ENCODE assay signal across 9 cellular contexts in genomic region chr4:140103676-140104075, GRCh38. TPM values are rescaled to one million over a fixed set of nuclear protein-coding genes. Genes with fewer than 3 reads are reported as not detected.
A peak's percentile ranks its signal among the peaks of the same experiment; 100 is the strongest.
DNase-seq lines count a peak whose midpoint lies in the region; ATAC-seq and TF ChIP-seq lines count a peak whose summit lies in the region.
"Had no signal": no experiment of that assay in that cellular context is flagged by ENCODE, and none has a peak within 500 bp of the region (broad histone marks: within the 10 kb centered on the region; RNA-seq: fewer than 3 reads in every experiment).

No MANE protein-coding gene starts in this region.

- peak; percentile 94 for ATAC-seq in GM18858 (IDR thresholded peaks at IDR 0.05; ENCODE audit: unreplicated experiment)
- ATAC-seq in HG02840 (IDR thresholded peaks at IDR 0.05; ENCODE audit: low FRiP score, unreplicated experiment), result peak; percentile 87
- ATAC-seq in PC-3, result peak; percentile 59

- DNase-seq in PC-3 (peak; percentile 60), dermis blood vessel endothelial cell (peak; percentile 61), NCI-H2196 treated with DMSO at 0.1 percent for 48 hours (lab: John Stamatoyannopoulos, UW; ENCODE audit: unreplicated experiment) (no peak), D341Med (ENCODE audit: low spot score) (no peak), transverse colon (no peak), superior temporal gyrus (ENCODE audit: extremely low spot score) (no peak)

- in situ Hi-C loops in transverse colon (cut with MboI; ENCODE audit: low pct_ligation_motif_present in 1 of 4, low pct_unique_long_range_greater_than_20kb in 1 of 4, low sequenced_read_pairs in 3 of 4), result no loop called here

- no peak for TF ChIP-seq EP300 in transverse colon (IDR thresholded peaks at IDR 0.05; ENCODE audit: low read depth)

- CTCF ChIA-PET in PC-3 (lab: Charles Lee), result no interaction called here

- no peaks in the 10 kb centered on the region for H3K9me2 ChIP-seq in PC-3 (replicated peaks; ENCODE audit: low read length)

- H3K9ac ChIP-seq in PC-3 (ENCODE audit: low read length), result peak overlapping the region; percentile 61

- no peak for TF ChIP-seq CTCF in PC-3 (conservative IDR thresholded peaks at IDR 0.05; ENCODE audit: low read depth, low read length)
- no peak for TF ChIP-seq CTCF in transverse colon (IDR thresholded peaks at IDR 0.05)

- no TSS peak for BruUV-seq in PC-3 (replicated peaks; lab: Mats Ljungman, UMichigan)

- peak overlapping the region; percentile 89 for H3K27ac ChIP-seq in PC-3 (ENCODE audit: low read length)
- no peak overlapping the region for H3K27ac ChIP-seq in transverse colon
- H3K27ac ChIP-seq: thoracic aorta had no signal

- H3K9me3 ChIP-seq in PC-3 (ENCODE audit: low read length) (no peaks in the 10 kb centered on the region), transverse colon (no peaks in the 10 kb centered on the region)
- H3K9me3 ChIP-seq: thoracic aorta had no signal

- H3K4me2 ChIP-seq in PC-3 (ENCODE audit: low read length), result peak overlapping the region; percentile 50

- intact Hi-C loops in PC-3 (cut with micrococcal nuclease), result no loop called here
- intact Hi-C loops in transverse colon (cut with DNase I; ENCODE audit: low total_unique reads), result no loop called here

- H3F3A ChIP-seq in PC-3 (ENCODE audit: low read length, unreplicated experiment), result no peaks in the 10 kb centered on the region

- POLR2A ChIA-PET in PC-3 (lab: Charles Lee; ENCODE audit: unreplicated experiment), result no interaction called here

- no peaks in the 10 kb centered on the region for H3K79me2 ChIP-seq in PC-3 (ENCODE audit: low read length)

- WGBS in transverse colon (ENCODE audit: low coverage in 1 of 2), 2 donors, result 70 to 76% methylated on average over 3 of the region's 3 CpGs

- H3K4me1 ChIP-seq in PC-3 (ENCODE audit: insufficient read depth, low read length) (peaks cover 48% of the 10 kb centered on the region), transverse colon (peaks cover 0 to 17% (median 9%) of the 10 kb centered on the region in 4 donors)

- H3K27me3 ChIP-seq in PC-3 (ENCODE audit: low read length) (no peaks in the 10 kb centered on the region), transverse colon (no peaks in the 10 kb centered on the region)

- no peaks in the 10 kb centered on the region for H3K36me3 ChIP-seq in PC-3 (ENCODE audit: low read depth, low read length)
- no peaks in the 10 kb centered on the region for H3K36me3 ChIP-seq in transverse colon
- H3K36me3 ChIP-seq: thoracic aorta had no signal

- H4K20me1 ChIP-seq in PC-3 (ENCODE audit: low read length), result no peaks in the 10 kb centered on the region

- 0 out of 2 replicates have a peak overlapping the region, but pooled peaks have one; percentile 13 for H3K4me3 ChIP-seq in PC-3 (ENCODE audit: low read length)
- no peak overlapping the region for H3K4me3 ChIP-seq in transverse colon
- H3K4me3 ChIP-seq: thoracic aorta had no signal

- TF ChIP-seq POLR2A in transverse colon (IDR thresholded peaks at IDR 0.05), result no peak

- no peak overlapping the region for H2AFZ ChIP-seq in PC-3 (ENCODE audit: low read length)

RNA-seq across cellular contexts. Expression of gene MAML3, which starts 50.3 kb away (rescaled TPM):
- total RNA-seq in PC-3 (2014; rRNA removed) (3.9 and 4.3 TPM in 2 replicates), dermis blood vessel endothelial cell (5.6 and 7.7 TPM in 2 replicates), transverse colon (10 to 100 TPM; 16.1 to 40.0 (median 18.1) TPM)

Comparison
In these comparisons a context has a peak if more than half of its experiments do, and no peak if none do; other contexts are left out.
1. DNase-seq: peak in PC-3 (single experiment) and dermis blood vessel endothelial cell (single experiment); none in NCI-H2196 treated with DMSO at 0.1 percent for 48 hours (single experiment), D341Med (single experiment), transverse colon (single experiment) and superior temporal gyrus (single experiment).
2. Peak in every context shown above with its lines, with median percentiles within 50 percentile points of each other: ATAC-seq.